Comparison of ENCODE assay signal across 2 cellular contexts in genomic region chr19:7953060-7953459, GRCh38.
TF ChIP-seq lines count a peak whose summit lies in the region.

No MANE protein-coding gene starts in this region.

TF ChIP-seq in A549, 52 proteins besides CTCF, POLR2A, EP300 and RAD21 (continued from another document):
- TF ChIP-seq, protein P1, sequence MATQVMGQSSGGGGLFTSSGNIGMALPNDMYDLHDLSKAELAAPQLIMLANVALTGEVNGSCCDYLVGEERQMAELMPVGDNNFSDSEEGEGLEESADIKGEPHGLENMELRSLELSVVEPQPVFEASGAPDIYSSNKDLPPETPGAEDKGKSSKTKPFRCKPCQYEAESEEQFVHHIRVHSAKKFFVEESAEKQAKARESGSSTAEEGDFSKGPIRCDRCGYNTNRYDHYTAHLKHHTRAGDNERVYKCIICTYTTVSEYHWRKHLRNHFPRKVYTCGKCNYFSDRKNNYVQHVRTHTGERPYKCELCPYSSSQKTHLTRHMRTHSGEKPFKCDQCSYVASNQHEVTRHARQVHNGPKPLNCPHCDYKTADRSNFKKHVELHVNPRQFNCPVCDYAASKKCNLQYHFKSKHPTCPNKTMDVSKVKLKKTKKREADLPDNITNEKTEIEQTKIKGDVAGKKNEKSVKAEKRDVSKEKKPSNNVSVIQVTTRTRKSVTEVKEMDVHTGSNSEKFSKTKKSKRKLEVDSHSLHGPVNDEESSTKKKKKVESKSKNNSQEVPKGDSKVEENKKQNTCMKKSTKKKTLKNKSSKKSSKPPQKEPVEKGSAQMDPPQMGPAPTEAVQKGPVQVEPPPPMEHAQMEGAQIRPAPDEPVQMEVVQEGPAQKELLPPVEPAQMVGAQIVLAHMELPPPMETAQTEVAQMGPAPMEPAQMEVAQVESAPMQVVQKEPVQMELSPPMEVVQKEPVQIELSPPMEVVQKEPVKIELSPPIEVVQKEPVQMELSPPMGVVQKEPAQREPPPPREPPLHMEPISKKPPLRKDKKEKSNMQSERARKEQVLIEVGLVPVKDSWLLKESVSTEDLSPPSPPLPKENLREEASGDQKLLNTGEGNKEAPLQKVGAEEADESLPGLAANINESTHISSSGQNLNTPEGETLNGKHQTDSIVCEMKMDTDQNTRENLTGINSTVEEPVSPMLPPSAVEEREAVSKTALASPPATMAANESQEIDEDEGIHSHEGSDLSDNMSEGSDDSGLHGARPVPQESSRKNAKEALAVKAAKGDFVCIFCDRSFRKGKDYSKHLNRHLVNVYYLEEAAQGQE (IDR thresholded peaks at IDR 0.05): no peak
- no peak for TF ChIP-seq JUNB (IDR thresholded peaks at IDR 0.05)
- TF ChIP-seq PHF8 (IDR thresholded peaks at IDR 0.05; ENCODE audit: borderline replicate concordance, low read depth): no peak
- no peak for TF ChIP-seq FOSB (CRISPR knock-in tag; IDR thresholded peaks at IDR 0.05)
- TF ChIP-seq ATOH8 (CRISPR knock-in tag; IDR thresholded peaks at IDR 0.05; ENCODE audit: low read depth): no peak
- TF ChIP-seq TFCP2L1 (CRISPR knock-in tag; IDR thresholded peaks at IDR 0.05): no peak
- TF ChIP-seq USF2 (IDR thresholded peaks at IDR 0.05): no peak
- TF ChIP-seq FOXS1 (CRISPR knock-in tag; IDR thresholded peaks at IDR 0.05): no peak
- TF ChIP-seq ZFP36 (IDR thresholded peaks at IDR 0.05; ENCODE audit: borderline replicate concordance, partially characterized antibody): no peak
- no peak for TF ChIP-seq ELK1 (IDR thresholded peaks at IDR 0.05; ENCODE audit: low read depth, low read length)
- no peak for TF ChIP-seq RARB (CRISPR knock-in tag; IDR thresholded peaks at IDR 0.05)
- no peak for TF ChIP-seq MAFK (IDR thresholded peaks at IDR 0.05; ENCODE audit: partially characterized antibody)
- TF ChIP-seq CHD4 (IDR thresholded peaks at IDR 0.05; ENCODE audit: borderline replicate concordance): no peak
- TF ChIP-seq MAZ (IDR thresholded peaks at IDR 0.05; ENCODE audit: borderline replicate concordance, low read depth, low read length): no peak
- no peak for TF ChIP-seq TP53 (CRISPR knock-in tag; IDR thresholded peaks at IDR 0.05)
- TF ChIP-seq RCOR1 (IDR thresholded peaks at IDR 0.05; ENCODE audit: low read depth, low read length): no peak
- no peak for TF ChIP-seq ZNF302 (CRISPR knock-in tag; IDR thresholded peaks at IDR 0.05)

TF ChIP-seq in HEK293, 187 proteins besides CTCF, POLR2A, EP300 and RAD21 (continued from another document):
- TF ChIP-seq, protein P2, sequence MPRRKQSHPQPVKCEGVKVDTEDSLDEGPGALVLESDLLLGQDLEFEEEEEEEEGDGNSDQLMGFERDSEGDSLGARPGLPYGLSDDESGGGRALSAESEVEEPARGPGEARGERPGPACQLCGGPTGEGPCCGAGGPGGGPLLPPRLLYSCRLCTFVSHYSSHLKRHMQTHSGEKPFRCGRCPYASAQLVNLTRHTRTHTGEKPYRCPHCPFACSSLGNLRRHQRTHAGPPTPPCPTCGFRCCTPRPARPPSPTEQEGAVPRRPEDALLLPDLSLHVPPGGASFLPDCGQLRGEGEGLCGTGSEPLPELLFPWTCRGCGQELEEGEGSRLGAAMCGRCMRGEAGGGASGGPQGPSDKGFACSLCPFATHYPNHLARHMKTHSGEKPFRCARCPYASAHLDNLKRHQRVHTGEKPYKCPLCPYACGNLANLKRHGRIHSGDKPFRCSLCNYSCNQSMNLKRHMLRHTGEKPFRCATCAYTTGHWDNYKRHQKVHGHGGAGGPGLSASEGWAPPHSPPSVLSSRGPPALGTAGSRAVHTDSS (tag by site-specific recombination; IDR thresholded peaks at IDR 0.05): 0 out of 2 replicates have a peak, but pooled peaks have one; percentile 15
- TF ChIP-seq ZNF341 (tag by site-specific recombination; IDR thresholded peaks at IDR 0.05; ENCODE audit: low read depth) (peak; percentile 55), ZBTB11 (tag by site-specific recombination; conservative IDR thresholded peaks at IDR 0.05; ENCODE audit: low read depth) (no peak), OSR2 (tag by site-specific recombination; IDR thresholded peaks at IDR 0.05) (no peak), ZNF658 (tag by site-specific recombination; IDR thresholded peaks at IDR 0.05) (no peak), ZNF155 (tag by site-specific recombination; IDR thresholded peaks at IDR 0.05) (no peak), EGR2 (tag by site-specific recombination; IDR thresholded peaks at IDR 0.05; ENCODE audit: low read depth) (peak; percentile 97), ZNF221 (tag by site-specific recombination; IDR thresholded peaks at IDR 0.05; ENCODE audit: borderline replicate concordance) (no peak), ZFHX2 (tag by site-specific recombination; conservative IDR thresholded peaks at IDR 0.05) (peak; percentile 98), ZNF112 (tag by site-specific recombination; IDR thresholded peaks at IDR 0.05) (no peak), GLI2 (tag by site-specific recombination; IDR thresholded peaks at IDR 0.05; ENCODE audit: borderline replicate concordance, low read depth) (no peak), ZNF623 (tag by site-specific recombination; IDR thresholded peaks at IDR 0.05) (no peak)
- TF ChIP-seq, protein P3, sequence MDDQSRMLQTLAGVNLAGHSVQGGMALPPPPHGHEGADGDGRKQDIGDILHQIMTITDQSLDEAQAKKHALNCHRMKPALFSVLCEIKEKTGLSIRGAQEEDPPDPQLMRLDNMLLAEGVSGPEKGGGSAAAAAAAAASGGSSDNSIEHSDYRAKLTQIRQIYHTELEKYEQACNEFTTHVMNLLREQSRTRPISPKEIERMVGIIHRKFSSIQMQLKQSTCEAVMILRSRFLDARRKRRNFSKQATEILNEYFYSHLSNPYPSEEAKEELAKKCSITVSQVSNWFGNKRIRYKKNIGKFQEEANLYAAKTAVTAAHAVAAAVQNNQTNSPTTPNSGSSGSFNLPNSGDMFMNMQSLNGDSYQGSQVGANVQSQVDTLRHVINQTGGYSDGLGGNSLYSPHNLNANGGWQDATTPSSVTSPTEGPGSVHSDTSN (CRISPR knock-in tag; IDR thresholded peaks at IDR 0.05): no peak
